ENCODE assay signal across 1 cellular context in genomic region chr17:19284005-19284959, GRCh38.
TF ChIP-seq lines count a peak whose summit lies in the region.

No MANE protein-coding gene starts in this region.

TF ChIP-seq in HepG2, 621 proteins besides CTCF, POLR2A, EP300 and RAD21 (continued from another document):
- TF ChIP-seq ZNF704 (CRISPR knock-in tag; IDR thresholded peaks at IDR 0.05; ENCODE audit: borderline replicate concordance), result no peak
TF ChIP-seq in HepG2: peak in this region for 2.
